ENCODE assay signal across 15 cellular contexts in genomic region chr7:1692500-1693418, GRCh38. TPM values are rescaled to one million over a fixed set of nuclear protein-coding genes. Genes with fewer than 3 reads are reported as not detected.
DNase-seq lines count a peak whose midpoint lies in the region; ATAC-seq and TF ChIP-seq lines count a peak whose summit lies in the region.
"Had no signal": no experiment of that assay in that cellular context is flagged by ENCODE, and none has a peak within 500 bp of the region (broad histone marks: within the 10 kb centered on the region; RNA-seq: fewer than 3 reads in every experiment).

No MANE protein-coding gene starts in this region.

- no peaks in the 10 kb centered on the region for H3K36me3 Mint-ChIP-seq in activated CD4-positive, alpha-beta T cell treated with anti-CD3 and anti-CD28 coated beads, Interleukin-2, amount 10 ng/mL, durations not matched to agents 24 days and 14 days (ENCODE audit: low read depth)

- no peak for TF ChIP-seq CTCF in omental fat pad (IDR thresholded peaks at IDR 0.05)

- peak; percentile 70 for DNase-seq in cardiac septum (ENCODE audit: low spot score)
- no peak for DNase-seq in Right ventricle myocardium inferior (ENCODE audit: missing footprints)
- peak; percentile 29 for DNase-seq in ecto neural progenitor cell (ENCODE audit: low spot score)
- DNase-seq in omental fat pad (ENCODE audit: low spot score): peak; percentile 12
- no peak for DNase-seq in SW 1271 (lab: John Stamatoyannopoulos, UW)
- DNase-seq in superior temporal gyrus (ENCODE audit: extremely low spot score): no peak
- DNase-seq in activated CD4-positive, alpha-beta T cell treated with anti-CD3 and anti-CD28 coated beads, Interleukin-2, amount 10 ng/mL, durations not matched to agents 24 days and 14 days: no peak
- no peak for DNase-seq in dermis blood vessel endothelial cell
- DNase-seq: activated naive CD8-positive, alpha-beta T cell treated with anti-CD3 and anti-CD28 coated beads, Interleukin-2, amount 50 U/mL, for 24 hours; central memory CD4-positive, alpha-beta T cell; MV-4-11; NCI-H526 treated with DMSO at 0.1 percent for 48 hours; stimulated activated CD4-positive, alpha-beta T cell treated with anti-CD3 and anti-CD28 coated beads, Interleukin-4, amount 100 ng/mL, for 24 hours had no signal

- H3K27ac Mint-ChIP-seq in activated CD4-positive, alpha-beta T cell treated with anti-CD3 and anti-CD28 coated beads, Interleukin-2, amount 10 ng/mL, durations not matched to agents 24 days and 14 days: no peak overlapping the region
- H3K27ac Mint-ChIP-seq: activated naive CD8-positive, alpha-beta T cell treated with anti-CD3 and anti-CD28 coated beads, Interleukin-2, amount 50 U/mL, for 24 hours; memory B cell had no signal

- H3K4me3 Mint-ChIP-seq in activated CD4-positive, alpha-beta T cell treated with anti-CD3 and anti-CD28 coated beads, Interleukin-2, amount 10 ng/mL, durations not matched to agents 24 days and 14 days: no peak overlapping the region
- H3K4me3 Mint-ChIP-seq: activated naive CD8-positive, alpha-beta T cell treated with anti-CD3 and anti-CD28 coated beads, Interleukin-2, amount 50 U/mL, for 24 hours; memory B cell had no signal

- no peaks in the 10 kb centered on the region for H3K27me3 Mint-ChIP-seq in activated CD4-positive, alpha-beta T cell treated with anti-CD3 and anti-CD28 coated beads, Interleukin-2, amount 10 ng/mL, durations not matched to agents 24 days and 14 days

- H3K9me3 Mint-ChIP-seq in activated CD4-positive, alpha-beta T cell treated with anti-CD3 and anti-CD28 coated beads, Interleukin-2, amount 10 ng/mL, durations not matched to agents 24 days and 14 days: peaks cover 3% of the 10 kb centered on the region

- intact Hi-C loops in cardiac septum (cut with DNase I) (loop anchor here (1.0 kb wide), 1 partner anchor 21 kb away; no protein-coding TSS in a partner anchor), Right ventricle myocardium inferior (cut with DNase I) (loop anchor here (1.0 kb wide), 1 partner anchor 33 kb away; no protein-coding TSS in a partner anchor)
- intact Hi-C loops in activated CD4-positive, alpha-beta T cell treated with anti-CD3 and anti-CD28 coated beads, Interleukin-2, amount 10 ng/mL, durations not matched to agents 24 days and 14 days (cut with micrococcal nuclease): no loop called here

- ATAC-seq in Right ventricle myocardium inferior: no peak
- ATAC-seq in omental fat pad (ENCODE audit: low FRiP score): no peak
- ATAC-seq: GM12878 had no signal

- H3K4me1 Mint-ChIP-seq in activated CD4-positive, alpha-beta T cell treated with anti-CD3 and anti-CD28 coated beads, Interleukin-2, amount 10 ng/mL, durations not matched to agents 24 days and 14 days: peaks cover 2% of the 10 kb centered on the region
- H3K4me1 Mint-ChIP-seq: activated naive CD8-positive, alpha-beta T cell treated with anti-CD3 and anti-CD28 coated beads, Interleukin-2, amount 50 U/mL, for 24 hours; memory B cell had no signal

RNA-seq across cellular contexts. Expression of gene ELFN1, which starts 22.7 kb away (rescaled TPM):
- 7.4 TPM for total RNA-seq in cardiac septum
- 10.7 TPM for total RNA-seq in Right ventricle myocardium inferior
- 1 to 10 TPM; 3.8 to 6.0 (median 4.1) TPM for total RNA-seq in omental fat pad
- total RNA-seq in activated CD4-positive, alpha-beta T cell treated with anti-CD3 and anti-CD28 coated beads, Interleukin-2, amount 10 ng/mL, durations not matched to agents 24 days and 14 days: not detected in 2 replicates
- 0.56 and 1.2 TPM in 2 replicates for total RNA-seq in dermis blood vessel endothelial cell
- total RNA-seq: GM12878 had no signal

Comparison
In these comparisons a context has a peak if more than half of its experiments do, and no peak if none do; other contexts are left out.
1. DNase-seq: peak in cardiac septum (single experiment), ecto neural progenitor cell (single experiment) and omental fat pad (single experiment); none in Right ventricle myocardium inferior (single experiment), SW 1271 (0 of 2), superior temporal gyrus (single experiment), activated CD4-positive, alpha-beta T cell treated with anti-CD3 and anti-CD28 coated beads, Interleukin-2, amount 10 ng/mL, durations not matched to agents 24 days and 14 days (single experiment) and dermis blood vessel endothelial cell (single experiment).